ENCODE assay signal across 19 cellular contexts in the genomic region with DNA sequence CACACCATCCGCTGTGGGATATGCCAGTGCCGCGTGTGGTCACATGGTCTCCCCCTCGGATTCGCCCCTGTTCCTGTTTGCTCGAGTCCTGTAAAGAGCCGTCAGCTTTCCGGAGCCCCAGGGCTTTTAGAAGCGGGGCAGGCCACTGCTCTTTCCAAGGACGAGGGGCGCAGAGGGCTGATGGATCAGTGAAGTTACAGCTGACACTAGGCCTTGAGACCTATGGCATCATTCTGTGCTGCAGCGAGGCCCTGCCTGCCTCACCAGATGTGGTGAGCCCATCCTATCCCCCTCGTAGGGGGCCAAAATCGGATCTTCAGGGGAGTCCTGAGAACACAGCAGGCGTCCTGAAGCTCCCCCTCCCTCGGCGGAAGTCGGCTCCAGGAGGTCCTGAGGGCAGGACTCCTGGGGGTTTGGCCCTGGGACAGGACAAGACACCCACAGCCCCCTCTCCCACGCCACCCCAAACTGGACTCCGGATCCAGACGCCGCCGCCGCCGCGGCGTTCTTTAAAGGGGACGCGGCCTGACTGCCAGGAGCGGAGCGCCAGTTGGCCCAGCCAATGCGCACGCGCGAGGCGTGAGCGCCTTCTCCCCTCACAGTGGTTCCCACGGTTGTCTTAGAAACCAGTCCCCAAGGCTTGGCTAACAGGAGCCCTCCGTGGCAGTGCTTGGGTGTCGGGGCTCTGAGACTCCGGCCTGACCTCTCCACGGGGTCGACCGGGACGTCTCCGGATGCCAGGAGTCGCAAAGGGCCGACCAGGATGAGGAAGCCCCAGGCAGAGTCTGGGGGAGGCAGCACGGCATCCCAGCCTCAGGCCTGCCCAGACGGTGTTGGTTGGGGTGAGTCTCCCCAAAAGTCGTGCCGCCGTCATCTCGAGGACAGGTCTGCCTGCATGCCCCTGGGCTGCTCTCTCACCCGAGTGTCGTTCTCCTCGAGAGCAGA.
DNase-seq lines count a peak whose midpoint lies in the region; FAIRE-seq and TF ChIP-seq lines count a peak whose summit lies in the region.
"Had no signal": no experiment of that assay in that cellular context is flagged by ENCODE, and none has a peak within 500 bp of the region (broad histone marks: within the 10 kb centered on the region; RNA-seq: fewer than 3 reads in every experiment).

No MANE protein-coding gene starts in this region.

- no peak overlapping the region for H3K4me3 ChIP-seq in H7 (ENCODE audit: insufficient read depth, low read depth, low read length)
- peak overlapping the region; percentile 31 to 44 for H3K4me3 ChIP-seq in testis
- H3K4me3 ChIP-seq: HAP-1 had no signal

- TF ChIP-seq CTCF in testis (IDR thresholded peaks at IDR 0.05) = no peak

- intact Hi-C loops in testis (cut with DNase I; ENCODE audit: low total_unique reads) = no loop called here

- H3K9me3 ChIP-seq in testis = no peaks in the 10 kb centered on the region
- H3K9me3 ChIP-seq: BE2C, Caco-2, HAP-1 had no signal

- no peaks in the 10 kb centered on the region for H3K27me3 ChIP-seq in H7 (ENCODE audit: control insufficient read depth, insufficient read depth, low read length)
- H3K27me3 ChIP-seq in testis = no peaks in the 10 kb centered on the region
- H3K27me3 ChIP-seq: BE2C had no signal

- H3K4me1 ChIP-seq in testis = no peaks in the 10 kb centered on the region
- H3K4me1 ChIP-seq: BE2C, Caco-2, HAP-1 had no signal

- H3K27ac ChIP-seq in testis = no peak overlapping the region
- H3K27ac ChIP-seq: C4-2B had no signal

- H3K36me3 ChIP-seq in H7 (replicated peaks; ENCODE audit: control insufficient read depth, insufficient read depth, low read length) (no peaks in the 10 kb centered on the region), testis (ENCODE audit: low read depth, missing control alignments) (no peaks in the 10 kb centered on the region)
- H3K36me3 ChIP-seq: BE2C, HAP-1 had no signal

- 61 to 66% methylated on average over 36 to 50 of the region's 57 CpGs for WGBS in testis, 2 donors

- peak; percentile 30 for DNase-seq in H7
- DNase-seq in HTR-8/SVneo (ENCODE audit: insufficient read length, low spot score) = no peak
- DNase-seq in NCI-H748 treated with DMSO at 0.1 percent for 48 hours (lab: John Stamatoyannopoulos, UW) = peak; percentile 10
- DNase-seq in testis = peak; percentile 36
- DNase-seq in NCI-H2081 treated with DMSO at 0.1 percent for 48 hours (lab: John Stamatoyannopoulos, UW) = no peak
- DNase-seq in T-helper 9 cell = no peak
- no peak for DNase-seq in retina
- DNase-seq: ACHN; BE2C; Caco-2; CD4-positive, alpha-beta T cell had no signal

- TF ChIP-seq POLR2A in testis (IDR thresholded peaks at IDR 0.05) = no peak

- FAIRE-seq in HTR-8/SVneo (lab: Jason Lieb, UNC) = peak; percentile 4
- FAIRE-seq: A204.1, D721Med, G401.6, GM12891, GM19239, H1 had no signal

Comparison
In these comparisons a context has a peak if more than half of its experiments do, and no peak if none do; other contexts are left out.
1. DNase-seq: peak in H7 (single experiment), NCI-H748 treated with DMSO at 0.1 percent for 48 hours (single experiment) and testis (single experiment); none in HTR-8/SVneo (single experiment), NCI-H2081 treated with DMSO at 0.1 percent for 48 hours (single experiment), T-helper 9 cell (single experiment) and retina (single experiment).